1 cellular context compared by ENCODE assay signal in the genomic region with DNA sequence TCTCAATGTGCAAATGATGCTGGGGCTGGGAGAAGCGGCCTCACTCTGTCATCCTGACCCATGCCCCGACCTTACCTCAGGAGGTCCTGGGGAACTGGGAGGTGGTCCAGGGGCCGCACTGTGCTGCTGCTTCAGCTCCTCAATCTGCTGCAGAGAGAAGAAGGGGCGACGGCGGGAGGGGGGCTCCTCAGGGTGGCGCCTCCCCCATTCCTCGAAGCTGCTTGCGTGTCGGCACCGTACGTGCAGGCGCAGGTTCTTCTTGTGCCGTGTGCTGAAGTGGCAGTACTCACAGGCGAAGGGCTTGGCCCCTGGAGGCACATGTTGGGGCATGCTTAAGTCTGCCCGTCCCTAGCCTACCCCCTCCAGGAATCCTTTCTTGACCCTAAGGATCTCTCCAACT.
TF ChIP-seq lines count a peak whose summit lies in the region.

No MANE protein-coding gene starts in this region.

TF ChIP-seq in HepG2, 621 proteins besides CTCF, POLR2A, EP300 and RAD21:
- no peak for TF ChIP-seq DDIT3 (CRISPR knock-in tag; IDR thresholded peaks at IDR 0.05)
- TF ChIP-seq AGO2 (optimal IDR thresholded peaks at IDR 0.05; ENCODE audit: low read depth, low read length): peak; percentile 43
- no peak for TF ChIP-seq SP2 (CRISPR knock-in tag; IDR thresholded peaks at IDR 0.05)
- no peak for TF ChIP-seq ATM (IDR thresholded peaks at IDR 0.05; ENCODE audit: borderline replicate concordance)
